Comparison of ENCODE assay signal across 1 cellular context in genomic region chr5:181190711-181191525, GRCh38.
TF ChIP-seq lines count a peak whose summit lies in the region.

No MANE protein-coding gene starts in this region.

TF ChIP-seq in GM12878, 131 proteins besides CTCF, POLR2A, EP300 and RAD21 (continued from another document):
- TF ChIP-seq, protein P1, sequence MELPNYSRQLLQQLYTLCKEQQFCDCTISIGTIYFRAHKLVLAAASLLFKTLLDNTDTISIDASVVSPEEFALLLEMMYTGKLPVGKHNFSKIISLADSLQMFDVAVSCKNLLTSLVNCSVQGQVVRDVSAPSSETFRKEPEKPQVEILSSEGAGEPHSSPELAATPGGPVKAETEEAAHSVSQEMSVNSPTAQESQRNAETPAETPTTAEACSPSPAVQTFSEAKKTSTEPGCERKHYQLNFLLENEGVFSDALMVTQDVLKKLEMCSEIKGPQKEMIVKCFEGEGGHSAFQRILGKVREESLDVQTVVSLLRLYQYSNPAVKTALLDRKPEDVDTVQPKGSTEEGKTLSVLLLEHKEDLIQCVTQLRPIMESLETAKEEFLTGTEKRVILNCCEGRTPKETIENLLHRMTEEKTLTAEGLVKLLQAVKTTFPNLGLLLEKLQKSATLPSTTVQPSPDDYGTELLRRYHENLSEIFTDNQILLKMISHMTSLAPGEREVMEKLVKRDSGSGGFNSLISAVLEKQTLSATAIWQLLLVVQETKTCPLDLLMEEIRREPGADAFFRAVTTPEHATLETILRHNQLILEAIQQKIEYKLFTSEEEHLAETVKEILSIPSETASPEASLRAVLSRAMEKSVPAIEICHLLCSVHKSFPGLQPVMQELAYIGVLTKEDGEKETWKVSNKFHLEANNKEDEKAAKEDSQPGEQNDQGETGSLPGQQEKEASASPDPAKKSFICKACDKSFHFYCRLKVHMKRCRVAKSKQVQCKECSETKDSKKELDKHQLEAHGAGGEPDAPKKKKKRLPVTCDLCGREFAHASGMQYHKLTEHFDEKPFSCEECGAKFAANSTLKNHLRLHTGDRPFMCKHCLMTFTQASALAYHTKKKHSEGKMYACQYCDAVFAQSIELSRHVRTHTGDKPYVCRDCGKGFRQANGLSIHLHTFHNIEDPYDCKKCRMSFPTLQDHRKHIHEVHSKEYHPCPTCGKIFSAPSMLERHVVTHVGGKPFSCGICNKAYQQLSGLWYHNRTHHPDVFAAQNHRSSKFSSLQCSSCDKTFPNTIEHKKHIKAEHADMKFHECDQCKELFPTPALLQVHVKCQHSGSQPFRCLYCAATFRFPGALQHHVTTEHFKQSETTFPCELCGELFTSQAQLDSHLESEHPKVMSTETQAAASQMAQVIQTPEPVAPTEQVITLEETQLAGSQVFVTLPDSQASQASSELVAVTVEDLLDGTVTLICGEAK (IDR thresholded peaks at IDR 0.05; ENCODE audit: borderline replicate concordance): no peak
- TF ChIP-seq MLLT1 (IDR thresholded peaks at IDR 0.05): peak; percentile 37; the same call in 1 of the 2 replicates
- no peak for TF ChIP-seq FOXK2 (IDR thresholded peaks at IDR 0.05)
- TF ChIP-seq PAX8 (IDR thresholded peaks at IDR 0.05): no peak
- TF ChIP-seq RAD51 (IDR thresholded peaks at IDR 0.05): no peak
- TF ChIP-seq SRF (IDR thresholded peaks at IDR 0.05; ENCODE audit: low read depth in 2 of 2, low read length in 2 of 2): no peak
- TF ChIP-seq REST (IDR thresholded peaks at IDR 0.05; ENCODE audit: low read depth, low read length): no peak
- TF ChIP-seq ZNF687 (IDR thresholded peaks at IDR 0.05): no peak
- no peak for TF ChIP-seq HSF1 (IDR thresholded peaks at IDR 0.05; ENCODE audit: low read depth, low read length)
- TF ChIP-seq POLR2AphosphoS2 (IDR thresholded peaks at IDR 0.05; ENCODE audit: low read depth, low read length): no peak
- TF ChIP-seq RELA (IDR thresholded peaks at IDR 0.05; ENCODE audit: borderline replicate concordance, partially characterized antibody): no peak
- no peak for TF ChIP-seq GABPA (IDR thresholded peaks at IDR 0.05; ENCODE audit: low read depth)
- TF ChIP-seq JUND (IDR thresholded peaks at IDR 0.05; ENCODE audit: low read depth, low read length): no peak
- peak; percentile 71 for TF ChIP-seq MEF2B (IDR thresholded peaks at IDR 0.05; ENCODE audit: partially characterized antibody, poor library complexity, severe bottlenecking)
- no peak for TF ChIP-seq BCL11A (IDR thresholded peaks at IDR 0.05; ENCODE audit: low read depth, low read length)
- no peak for TF ChIP-seq TBL1XR1 (IDR thresholded peaks at IDR 0.05; ENCODE audit: low read depth, low read length)
- TF ChIP-seq SREBF2 (IDR thresholded peaks at IDR 0.05; ENCODE audit: low read length): no peak
- no peak for TF ChIP-seq ASH2L (IDR thresholded peaks at IDR 0.05; ENCODE audit: borderline replicate concordance, low read depth)
- TF ChIP-seq SMC3 (IDR thresholded peaks at IDR 0.05; ENCODE audit: borderline replicate concordance, low read length): no peak
- TF ChIP-seq SUZ12 (IDR thresholded peaks at IDR 0.05; ENCODE audit: unreplicated experiment): no peak
- TF ChIP-seq, protein P2, sequence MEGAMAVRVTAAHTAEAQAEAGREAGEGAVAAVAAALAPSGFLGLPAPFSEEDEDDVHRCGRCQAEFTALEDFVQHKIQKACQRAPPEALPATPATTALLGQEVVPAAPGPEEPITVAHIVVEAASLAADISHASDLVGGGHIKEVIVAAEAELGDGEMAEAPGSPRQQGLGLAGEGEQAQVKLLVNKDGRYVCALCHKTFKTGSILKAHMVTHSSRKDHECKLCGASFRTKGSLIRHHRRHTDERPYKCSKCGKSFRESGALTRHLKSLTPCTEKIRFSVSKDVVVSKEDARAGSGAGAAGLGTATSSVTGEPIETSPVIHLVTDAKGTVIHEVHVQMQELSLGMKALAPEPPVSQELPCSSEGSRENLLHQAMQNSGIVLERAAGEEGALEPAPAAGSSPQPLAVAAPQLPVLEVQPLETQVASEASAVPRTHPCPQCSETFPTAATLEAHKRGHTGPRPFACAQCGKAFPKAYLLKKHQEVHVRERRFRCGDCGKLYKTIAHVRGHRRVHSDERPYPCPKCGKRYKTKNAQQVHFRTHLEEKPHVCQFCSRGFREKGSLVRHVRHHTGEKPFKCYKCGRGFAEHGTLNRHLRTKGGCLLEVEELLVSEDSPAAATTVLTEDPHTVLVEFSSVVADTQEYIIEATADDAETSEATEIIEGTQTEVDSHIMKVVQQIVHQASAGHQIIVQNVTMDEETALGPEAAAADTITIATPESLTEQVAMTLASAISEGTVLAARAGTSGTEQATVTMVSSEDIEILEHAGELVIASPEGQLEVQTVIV (IDR thresholded peaks at IDR 0.05; ENCODE audit: borderline replicate concordance, partially characterized antibody): no peak
- TF ChIP-seq ZNF274 (IDR thresholded peaks at IDR 0.05; ENCODE audit: insufficient read depth, insufficient read length): no peak
- TF ChIP-seq, protein P3, sequence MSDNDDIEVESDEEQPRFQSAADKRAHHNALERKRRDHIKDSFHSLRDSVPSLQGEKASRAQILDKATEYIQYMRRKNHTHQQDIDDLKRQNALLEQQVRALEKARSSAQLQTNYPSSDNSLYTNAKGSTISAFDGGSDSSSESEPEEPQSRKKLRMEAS (IDR thresholded peaks at IDR 0.05; ENCODE audit: low read depth, low read length): peak; percentile 50
- peak; percentile 22; the same call in 1 of the 2 replicates for TF ChIP-seq E2F4 (IDR thresholded peaks at IDR 0.05; ENCODE audit: low read depth, low read length)
- TF ChIP-seq, protein P4, sequence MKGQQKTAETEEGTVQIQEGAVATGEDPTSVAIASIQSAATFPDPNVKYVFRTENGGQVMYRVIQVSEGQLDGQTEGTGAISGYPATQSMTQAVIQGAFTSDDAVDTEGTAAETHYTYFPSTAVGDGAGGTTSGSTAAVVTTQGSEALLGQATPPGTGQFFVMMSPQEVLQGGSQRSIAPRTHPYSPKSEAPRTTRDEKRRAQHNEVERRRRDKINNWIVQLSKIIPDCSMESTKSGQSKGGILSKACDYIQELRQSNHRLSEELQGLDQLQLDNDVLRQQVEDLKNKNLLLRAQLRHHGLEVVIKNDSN (IDR thresholded peaks at IDR 0.05; ENCODE audit: borderline replicate concordance, extremely low read length, insufficient read depth, low read depth, low read length): no peak
- TF ChIP-seq ELK1 (IDR thresholded peaks at IDR 0.05; ENCODE audit: low read depth, low read length): no peak
- TF ChIP-seq IKZF1 (conservative IDR thresholded peaks at IDR 0.05): no peak
